ENCODE assay signal across 7 cellular contexts in the genomic region with DNA sequence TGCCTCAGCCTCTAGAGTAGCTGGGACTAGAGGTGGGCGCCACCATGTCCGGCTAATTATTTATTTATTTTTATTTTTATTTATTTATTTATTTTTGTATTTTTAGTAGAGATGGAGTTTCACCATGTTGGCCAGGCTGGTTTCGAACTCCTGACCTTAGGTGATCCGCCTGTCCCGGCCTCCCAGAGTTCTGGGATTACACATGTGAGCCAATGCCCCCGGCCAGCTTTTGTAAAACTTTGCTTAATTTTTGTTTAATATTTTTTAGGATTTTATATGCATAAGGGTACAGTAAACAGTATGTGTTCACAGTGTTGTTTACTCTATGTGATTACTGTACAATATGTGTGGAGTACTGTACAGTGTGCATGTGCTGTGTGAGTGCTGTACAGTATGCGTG.
"Had no signal": no experiment of that assay in that cellular context is flagged by ENCODE, and none has a peak within 500 bp of the region (broad histone marks: within the 10 kb centered on the region; RNA-seq: fewer than 3 reads in every experiment).

No MANE protein-coding gene starts in this region.

- FAIRE-seq: G401.6, GM12878, GM12891, GM18507, GM19239 had no signal

- H3K4me3 ChIP-seq: GM12878 had no signal

- DNase-seq: GDM1, GF-D8 had no signal

- ATAC-seq: GM12878 had no signal
